ENCODE assay signal across 13 cellular contexts in the genomic region with DNA sequence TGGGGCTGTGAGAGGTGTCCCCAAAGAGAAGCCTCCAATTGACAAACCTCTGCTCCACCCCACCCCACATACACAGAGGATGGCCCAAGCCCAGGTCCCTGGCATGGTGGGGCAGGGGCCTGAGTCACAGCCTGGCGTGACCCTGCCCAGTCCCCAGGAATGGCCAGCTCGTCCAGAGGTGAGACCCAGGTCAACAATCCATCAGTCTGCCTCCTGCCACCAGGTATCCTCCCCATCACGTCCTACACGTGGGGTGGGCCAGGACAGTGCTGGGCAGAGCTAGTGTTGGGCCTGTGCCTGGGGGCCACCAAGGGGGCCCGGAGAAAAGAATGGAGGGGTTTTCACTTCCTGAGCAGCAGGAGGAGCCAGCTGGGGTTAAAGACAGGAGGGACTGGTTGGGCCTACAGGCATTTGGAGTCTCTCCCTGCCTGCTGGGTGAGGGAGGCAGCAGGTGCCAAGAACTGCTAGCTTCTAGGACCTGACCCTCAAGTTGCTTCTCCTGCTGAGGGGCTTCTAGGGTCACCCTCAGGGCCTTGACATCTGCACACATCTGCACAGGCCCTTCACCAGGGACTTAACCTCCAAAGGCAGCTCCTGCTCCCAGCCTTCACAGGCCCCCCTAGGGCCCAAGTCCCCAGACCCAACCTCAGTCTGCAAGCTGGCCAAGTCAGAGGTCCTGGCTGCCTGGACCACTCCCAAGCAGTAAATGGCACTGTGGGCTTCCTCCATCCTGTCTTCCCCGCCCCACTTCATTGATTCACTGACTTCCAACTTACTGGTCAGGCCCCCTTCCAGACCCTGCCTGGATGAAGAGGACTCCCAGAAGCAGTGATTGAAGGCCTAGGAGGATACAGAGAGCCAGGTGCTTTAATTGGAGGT. TPM values are rescaled to one million over a fixed set of nuclear protein-coding genes. Genes with fewer than 3 reads are reported as not detected.
A peak's percentile ranks its signal among the peaks of the same experiment; 100 is the strongest.
DNase-seq lines count a peak whose midpoint lies in the region; ATAC-seq, FAIRE-seq and TF ChIP-seq lines count a peak whose summit lies in the region.
"Had no signal": no experiment of that assay in that cellular context is flagged by ENCODE, and none has a peak within 500 bp of the region (broad histone marks: within the 10 kb centered on the region; RNA-seq: fewer than 3 reads in every experiment).

No MANE protein-coding gene starts in this region.

- no peaks in the 10 kb centered on the region for H3K9me2 ChIP-seq in HCT116 (ENCODE audit: insufficient read depth)

- no TSS peak for BruUV-seq in HCT116 (replicated peaks; lab: Mats Ljungman, UMichigan)

- TF ChIP-seq CTCF in HCT116 (IDR thresholded peaks at IDR 0.05 in 2 of 3, conservative IDR thresholded peaks at IDR 0.05 in 1 of 3; ENCODE audit: borderline replicate concordance in 1 of 3, insufficient read depth in 1 of 3, low read depth in 2 of 3, low read length in 2 of 3), result no peak

- H3K27me3 ChIP-seq in HCT116 (ENCODE audit: insufficient read depth, low read length), result no peaks in the 10 kb centered on the region
- H3K27me3 ChIP-seq: body of pancreas, right lobe of liver had no signal

- H3K27me3 Mint-ChIP-seq in stimulated activated naive B cell treated with anti-CD40 and anti-IgM and Interleukin-4, amounts not matched to agents 10 μg/mL and 1 μg/mL and 100 μg/mL, for 72 hours, result peaks cover 58 to 69% of the 10 kb centered on the region in 2 donors
- H3K27me3 Mint-ChIP-seq in activated T-cell treated with anti-CD3 and anti-CD28 coated beads, Interleukin-2, amount 50 U/mL, for 4 hours (ENCODE audit: low read depth), result peaks cover 26% of the 10 kb centered on the region

- intact Hi-C loops in HCT116 (cut with micrococcal nuclease), result loop anchor here (2.0 to 10.0 kb wide), 2 partner anchors 75 to 151 kb away; no protein-coding TSS in a partner anchor

- no peaks in the 10 kb centered on the region for H3K36me3 Mint-ChIP-seq in stimulated activated naive B cell treated with anti-CD40 and anti-IgM and Interleukin-4, amounts not matched to agents 10 μg/mL and 1 μg/mL and 100 μg/mL, for 72 hours
- H3K36me3 Mint-ChIP-seq in activated T-cell treated with anti-CD3 and anti-CD28 coated beads, Interleukin-2, amount 50 U/mL, for 4 hours (ENCODE audit: insufficient read depth), result no peaks in the 10 kb centered on the region
- H3K36me3 Mint-ChIP-seq: naive thymus-derived CD8-positive, alpha-beta T cell had no signal

- ATAC-seq in HCT116, result no peak
- peak; percentile 54 for ATAC-seq in esophagus mucosa
- no peak for ATAC-seq in stimulated activated naive B cell treated with anti-CD40 and anti-IgM and Interleukin-4, amounts not matched to agents 10 μg/mL and 1 μg/mL and 100 μg/mL, for 72 hours (replicated peaks)
- ATAC-seq in activated T-cell treated with anti-CD3 and anti-CD28 coated beads, Interleukin-2, amount 50 U/mL, for 4 hours, result no peak

- H3K4me3 Mint-ChIP-seq in stimulated activated naive B cell treated with anti-CD40 and anti-IgM and Interleukin-4, amounts not matched to agents 10 μg/mL and 1 μg/mL and 100 μg/mL, for 72 hours, result no peak overlapping the region
- no peak overlapping the region for H3K4me3 Mint-ChIP-seq in activated T-cell treated with anti-CD3 and anti-CD28 coated beads, Interleukin-2, amount 50 U/mL, for 4 hours

- no peaks in the 10 kb centered on the region for H3K79me2 ChIP-seq in HCT116 (ENCODE audit: insufficient read depth, low read length)

- H3K9me3 Mint-ChIP-seq in stimulated activated naive B cell treated with anti-CD40 and anti-IgM and Interleukin-4, amounts not matched to agents 10 μg/mL and 1 μg/mL and 100 μg/mL, for 72 hours, result no peaks in the 10 kb centered on the region
- no peaks in the 10 kb centered on the region for H3K9me3 Mint-ChIP-seq in activated T-cell treated with anti-CD3 and anti-CD28 coated beads, Interleukin-2, amount 50 U/mL, for 4 hours
- H3K9me3 Mint-ChIP-seq: naive thymus-derived CD8-positive, alpha-beta T cell had no signal

- H3K9ac ChIP-seq in HCT116 (ENCODE audit: low read length), result no peak overlapping the region

- no peak overlapping the region for H3K4me3 ChIP-seq in HCT116 (replicated peaks in 1 of 2; ENCODE audit: low read depth in 1 of 2, low read length in 2 of 2)
- H3K4me3 ChIP-seq: body of pancreas had no signal

- DNase-seq in HCT116 (ENCODE audit: low read depth, low spot score) (no peak), RCC 7860 (ENCODE audit: low spot score) (peak; percentile 16), GM03348 (ENCODE audit: low spot score) (no peak)
- DNase-seq in stimulated activated naive B cell treated with anti-CD40 and anti-IgM and Interleukin-4, amounts not matched to agents 10 μg/mL and 1 μg/mL and 100 μg/mL, for 72 hours, result no peak
- no peak for DNase-seq in activated T-cell treated with anti-CD3 and anti-CD28 coated beads, Interleukin-2, amount 50 U/mL, for 4 hours
- DNase-seq in activated CD4-positive, alpha-beta T cell treated with anti-CD3 and anti-CD28 coated beads, Interleukin-2, amount 50 U/mL, for 1 hour, result no peak
- DNase-seq: NCI-H1105 treated with DMSO at 0.1 percent for 48 hours, NCI-H345 had no signal

- peak overlapping the region; percentile 94; the same call in 1 of the 2 replicates for H3K4me2 ChIP-seq in HCT116 (ENCODE audit: low read length)

- TF ChIP-seq RAD21 in HCT116 (IDR thresholded peaks at IDR 0.05; ENCODE audit: low read depth), result no peak

- peaks cover 16 to 37% of the 10 kb centered on the region in 2 experiments for H3K4me1 ChIP-seq in HCT116 (ENCODE audit: control insufficient read depth in 1 of 2, insufficient read depth in 2 of 2, low read length in 2 of 2)

- H3K4me1 Mint-ChIP-seq in stimulated activated naive B cell treated with anti-CD40 and anti-IgM and Interleukin-4, amounts not matched to agents 10 μg/mL and 1 μg/mL and 100 μg/mL, for 72 hours, result peaks cover 15 to 23% of the 10 kb centered on the region in 2 donors
- H3K4me1 Mint-ChIP-seq in activated T-cell treated with anti-CD3 and anti-CD28 coated beads, Interleukin-2, amount 50 U/mL, for 4 hours (ENCODE audit: low read depth), result peaks cover 18% of the 10 kb centered on the region

- no peak overlapping the region for H2AFZ ChIP-seq in HCT116 (ENCODE audit: low read depth, low read length, poor library complexity, severe bottlenecking)

- RAD21 ChIA-PET in HCT116 (lab: Charles Lee; ENCODE audit: low non-redundant PET in 1 of 2, low total read pairs in 2 of 2, uncharacterized antibody in 2 of 2, unreplicated experiment in 2 of 2), result interaction anchor here (1.2 to 3.4 kb wide), 3 partner anchors 65 to 306 kb away, joined by 4 to 11 read pairs (median 7); partner anchors contain the start of gene VEGFA (in 1 of the 2)

- FAIRE-seq in RCC 7860 (lab: Jason Lieb, UNC), result no peak
- FAIRE-seq: HTR-8/SVneo had no signal

- no peaks in the 10 kb centered on the region for H3K9me3 ChIP-seq in HCT116 (ENCODE audit: control insufficient read depth in 1 of 2, insufficient read depth in 1 of 2, low read depth in 1 of 2, low read length in 2 of 2)
- H3K9me3 ChIP-seq: body of pancreas, right lobe of liver had no signal

- H3K36me3 ChIP-seq in HCT116 (ENCODE audit: control insufficient read depth in 1 of 2, insufficient read depth in 2 of 2, low read length in 2 of 2), result no peaks in the 10 kb centered on the region
- H3K36me3 ChIP-seq: right lobe of liver had no signal

- peak overlapping the region; percentile 31; the same call in 1 of the 2 replicates for H3K27ac ChIP-seq in HCT116 (ENCODE audit: low read depth, low read length)
- H3K27ac ChIP-seq: body of pancreas had no signal

- POLR2A ChIA-PET in HCT116 (lab: Charles Lee), result interaction anchor here (1.6 to 4.0 kb wide), 3 partner anchors 10 to 306 kb away, joined by 4 to 17 read pairs (median 6); partner anchors contain the start of gene VEGFA

- TF ChIP-seq POLR2A in HCT116 (IDR thresholded peaks at IDR 0.05; ENCODE audit: borderline replicate concordance, extremely low read depth, insufficient read depth, insufficient read length), result no peak

- CTCF ChIA-PET in HCT116 (lab: Charles Lee), result interaction anchor here (0.9 to 5.3 kb wide), 14 partner anchors 10 to 407 kb away, joined by 3 to 51 read pairs (median 4); partner anchors contain the start of gene VEGFA

- H3K27ac Mint-ChIP-seq in stimulated activated naive B cell treated with anti-CD40 and anti-IgM and Interleukin-4, amounts not matched to agents 10 μg/mL and 1 μg/mL and 100 μg/mL, for 72 hours, result peak overlapping the region; percentile 1

- no peaks in the 10 kb centered on the region for H4K20me1 ChIP-seq in HCT116 (ENCODE audit: insufficient read depth)

TF ChIP-seq in HCT116, 20 proteins besides CTCF, POLR2A, EP300 and RAD21:
- no peak for TF ChIP-seq ZFX (IDR thresholded peaks at IDR 0.05)
- no peak for TF ChIP-seq YY1 (IDR thresholded peaks at IDR 0.05; ENCODE audit: extremely low read depth, insufficient replicate concordance, low read depth, low read length)
- no peak for TF ChIP-seq FOSL1 (IDR thresholded peaks at IDR 0.05; ENCODE audit: low read depth)

RNA-seq across cellular contexts. Expression of gene MRPL14, which starts 51.9 kb away (rescaled TPM):
- total RNA-seq in HCT116 (2021; ENCODE audit: unreplicated experiment) (69.6 TPM), esophagus mucosa (47.4 TPM)
- 64.7 and 76.7 TPM in 2 replicates for polyA plus RNA-seq in HCT116 (2012)
- 10 to 100 TPM; 51.0 to 87.9 (median 56.6) TPM for total RNA-seq in activated T-cell treated with anti-CD3 and anti-CD28 coated beads, Interleukin-2, amount 50 U/mL, for 4 hours

RNA-seq across cellular contexts. Expression of gene TMEM63B, which starts 52.0 kb away (rescaled TPM):
- total RNA-seq in HCT116 (2021; ENCODE audit: unreplicated experiment) (58.2 TPM), esophagus mucosa (42.4 TPM)
- 49.8 and 55.4 TPM in 2 replicates for polyA plus RNA-seq in HCT116 (2012)
- total RNA-seq in activated T-cell treated with anti-CD3 and anti-CD28 coated beads, Interleukin-2, amount 50 U/mL, for 4 hours, result 10 to 100 TPM; 17.4 to 22.6 (median 17.5) TPM
